28 cellular contexts compared by ENCODE assay signal in the genomic region with DNA sequence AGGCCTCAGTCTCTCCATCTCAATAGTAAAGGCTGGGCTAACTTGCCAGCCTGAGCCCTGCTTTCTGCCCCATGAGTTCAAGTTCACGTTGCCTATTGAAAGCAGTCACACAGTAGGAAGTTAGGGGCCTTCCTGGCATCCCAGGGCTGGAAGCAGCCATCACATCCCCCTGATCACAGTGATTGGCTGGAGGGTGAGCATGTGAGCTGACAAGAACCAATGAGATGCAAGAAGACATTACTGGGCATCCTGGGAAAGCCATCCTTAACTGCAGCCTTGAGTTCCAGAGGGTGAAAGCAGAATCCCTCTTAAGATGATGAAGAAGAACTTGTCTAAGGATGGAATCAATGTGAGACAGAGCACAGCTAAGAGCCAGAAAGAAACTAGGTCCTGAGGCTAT. TPM values are rescaled to one million over a fixed set of nuclear protein-coding genes. Genes with fewer than 3 reads are reported as not detected.
A peak's percentile ranks its signal among the peaks of the same experiment; 100 is the strongest.
DNase-seq lines count a peak whose midpoint lies in the region; ATAC-seq and TF ChIP-seq lines count a peak whose summit lies in the region.
"Had no signal": no experiment of that assay in that cellular context is flagged by ENCODE, and none has a peak within 500 bp of the region (broad histone marks: within the 10 kb centered on the region; RNA-seq: fewer than 3 reads in every experiment).

No MANE protein-coding gene starts in this region.

- no peak overlapping the region for H3K4me3 Mint-ChIP-seq in chondrocyte (ENCODE audit: unreplicated experiment)
- H3K4me3 Mint-ChIP-seq in stimulated activated effector memory CD8-positive, alpha-beta T cell treated with anti-CD3 and anti-CD28 coated beads, Interleukin-12 subunit alpha, Interleukin-12 subunit beta, amount 100 ng/mL, for 72 hours = no peak overlapping the region
- H3K4me3 Mint-ChIP-seq: activated CD8-positive, alpha-beta T cell treated with anti-CD3 and anti-CD28 coated beads, Interleukin-2, amount 10 ng/mL, durations not matched to agents 7 days and 5 days; activated naive CD8-positive, alpha-beta T cell treated with anti-CD3 and anti-CD28 coated beads for 36 hours; naive thymus-derived CD8-positive, alpha-beta T cell; stimulated activated naive CD8-positive, alpha-beta T cell treated with anti-CD3 and anti-CD28 coated beads, Interleukin-15, amount 100 ng/mL, for 72 hours had no signal

- H3K27me3 ChIP-seq in heart left ventricle (no peaks in the 10 kb centered on the region), right atrium auricular region (no peaks in the 10 kb centered on the region), trophoblast cell (ENCODE audit: insufficient read depth, low read length) (no peaks in the 10 kb centered on the region), aorta (ENCODE audit: control insufficient read depth in 1 of 2, insufficient read depth in 2 of 2, low read length in 1 of 2) (no peaks in the 10 kb centered on the region)
- H3K27me3 ChIP-seq: upper lobe of right lung had no signal

- no peak overlapping the region for H3K4me2 ChIP-seq in trophoblast cell (ENCODE audit: low read length)
- H3K4me2 ChIP-seq: SK-N-SH had no signal

- no peak overlapping the region for H2BK12ac ChIP-seq in trophoblast cell (ENCODE audit: low read length)

- no peak for DNase-seq in heart left ventricle
- DNase-seq in right atrium auricular region (ENCODE audit: low spot score) = no peak
- no peak for DNase-seq in chondrocyte (ENCODE audit: low spot score)
- DNase-seq in trophoblast cell = no peak
- DNase-seq in aorta = no peak
- no peak for DNase-seq in AG20443 (ENCODE audit: low spot score)
- DNase-seq in stimulated activated effector memory CD8-positive, alpha-beta T cell treated with anti-CD3 and anti-CD28 coated beads, Interleukin-12 subunit alpha, Interleukin-12 subunit beta, amount 100 ng/mL, for 72 hours (ENCODE audit: low spot score in 2 of 2) = no peak
- DNase-seq: activated CD8-positive, alpha-beta T cell treated with anti-CD3 and anti-CD28 coated beads, Interleukin-2, amount 10 ng/mL, durations not matched to agents 7 days and 5 days; activated naive CD8-positive, alpha-beta T cell treated with anti-CD3 and anti-CD28 coated beads for 36 hours; activated T-cell treated with anti-CD3 and anti-CD28 coated beads for 4 hours; AML-193; CD8-positive, alpha-beta memory T cell; central memory CD4-positive, alpha-beta T cell; DMS153; kidney; midbrain; naive thymus-derived CD8-positive, alpha-beta T cell; NCI-H1436 treated with DMSO at 0.1 percent for 48 hours; NCI-H774; nucleus accumbens; SK-N-SH; small intestine; stimulated activated naive CD8-positive, alpha-beta T cell treated with anti-CD3 and anti-CD28 coated beads, Interleukin-15, amount 100 ng/mL, for 72 hours; T-helper 2 cell; upper lobe of right lung had no signal

- H3K79me1 ChIP-seq in trophoblast cell (ENCODE audit: low read length) = peaks cover 8% of the 10 kb centered on the region

- H4K91ac ChIP-seq in trophoblast cell (ENCODE audit: low read depth, low read length) = peak overlapping the region; percentile 12

- no peak overlapping the region for H3K18ac ChIP-seq in trophoblast cell (ENCODE audit: low read length)

- H3K27ac ChIP-seq in heart left ventricle (peak overlapping the region in 9 of 12 donors; percentile 7 to 77 (median 52)), right atrium auricular region (peak overlapping the region in 1 of 2 donors; percentile 36), trophoblast cell (ENCODE audit: low read depth, low read length) (no peak overlapping the region), aorta (ENCODE audit: low read depth in 1 of 2, low read length in 2 of 2) (peak overlapping the region; percentile 52 to 73)
- H3K27ac ChIP-seq: 22Rv1, RWPE1, upper lobe of right lung had no signal

- no peak overlapping the region for H2BK120ac ChIP-seq in trophoblast cell (ENCODE audit: insufficient read depth, low read length, poor library complexity)

- H3K4ac ChIP-seq in trophoblast cell (ENCODE audit: low read depth, low read length) = no peak overlapping the region

- H3K27ac Mint-ChIP-seq in chondrocyte (ENCODE audit: unreplicated experiment) = peak overlapping the region; percentile 79
- no peak overlapping the region for H3K27ac Mint-ChIP-seq in stimulated activated effector memory CD8-positive, alpha-beta T cell treated with anti-CD3 and anti-CD28 coated beads, Interleukin-12 subunit alpha, Interleukin-12 subunit beta, amount 100 ng/mL, for 72 hours
- H3K27ac Mint-ChIP-seq: activated CD8-positive, alpha-beta T cell treated with anti-CD3 and anti-CD28 coated beads, Interleukin-2, amount 10 ng/mL, durations not matched to agents 7 days and 5 days; activated naive CD8-positive, alpha-beta T cell treated with anti-CD3 and anti-CD28 coated beads for 36 hours; CD8-positive, alpha-beta memory T cell; stimulated activated naive CD8-positive, alpha-beta T cell treated with anti-CD3 and anti-CD28 coated beads, Interleukin-15, amount 100 ng/mL, for 72 hours had no signal

- no peak overlapping the region for H3K9ac ChIP-seq in trophoblast cell (ENCODE audit: low read length)
- H3K9ac ChIP-seq: SK-N-SH had no signal

- H3K36me3 ChIP-seq in heart left ventricle = no peaks in the 10 kb centered on the region
- H3K36me3 ChIP-seq in right atrium auricular region = no peaks in the 10 kb centered on the region
- H3K36me3 ChIP-seq in trophoblast cell (ENCODE audit: control insufficient read depth in 1 of 2, insufficient read depth in 2 of 2, low read length in 2 of 2) = no peaks in the 10 kb centered on the region
- peaks cover 0 to 2% of the 10 kb centered on the region in 2 donors for H3K36me3 ChIP-seq in aorta (ENCODE audit: control insufficient read depth in 1 of 2, insufficient read depth in 2 of 2, low read length in 1 of 2)
- H3K36me3 ChIP-seq: upper lobe of right lung had no signal

- H3K4me1 Mint-ChIP-seq in chondrocyte (ENCODE audit: low read depth) = peaks cover 78% of the 10 kb centered on the region
- H3K4me1 Mint-ChIP-seq in stimulated activated effector memory CD8-positive, alpha-beta T cell treated with anti-CD3 and anti-CD28 coated beads, Interleukin-12 subunit alpha, Interleukin-12 subunit beta, amount 100 ng/mL, for 72 hours = peaks cover 5% of the 10 kb centered on the region
- H3K4me1 Mint-ChIP-seq: activated naive CD8-positive, alpha-beta T cell treated with anti-CD3 and anti-CD28 coated beads for 36 hours; CD8-positive, alpha-beta memory T cell had no signal

- TF ChIP-seq CTCF in heart left ventricle (IDR thresholded peaks at IDR 0.05) = no peak
- no peak for TF ChIP-seq CTCF in right atrium auricular region (IDR thresholded peaks at IDR 0.05)
- TF ChIP-seq CTCF in chondrocyte (IDR thresholded peaks at IDR 0.05) = no peak

- H3K27me3 Mint-ChIP-seq in chondrocyte (ENCODE audit: low read depth) = no peaks in the 10 kb centered on the region

- no peak overlapping the region for H3K14ac ChIP-seq in trophoblast cell (ENCODE audit: low read length)

- H2AFZ ChIP-seq in trophoblast cell (ENCODE audit: insufficient read depth, low read length, poor library complexity) = no peak overlapping the region

- ATAC-seq in heart left ventricle = no peak
- no peak for ATAC-seq in aorta (ENCODE audit: low FRiP score)
- ATAC-seq in GM18909 (IDR thresholded peaks at IDR 0.05; ENCODE audit: poor library complexity, unreplicated experiment) = no peak
- ATAC-seq in stimulated activated effector memory CD8-positive, alpha-beta T cell treated with anti-CD3 and anti-CD28 coated beads, Interleukin-12 subunit alpha, Interleukin-12 subunit beta, amount 100 ng/mL, for 72 hours = no peak
- ATAC-seq: activated CD8-positive, alpha-beta T cell treated with anti-CD3 and anti-CD28 coated beads, Interleukin-2, amount 10 ng/mL, durations not matched to agents 7 days and 5 days; naive thymus-derived CD8-positive, alpha-beta T cell; stimulated activated naive CD8-positive, alpha-beta T cell treated with anti-CD3 and anti-CD28 coated beads, Interleukin-15, amount 100 ng/mL, for 72 hours; upper lobe of right lung had no signal

- H3K4me3 ChIP-seq in heart left ventricle (no peak overlapping the region), right atrium auricular region (no peak overlapping the region), trophoblast cell (ENCODE audit: low read depth, low read length) (no peak overlapping the region), aorta (ENCODE audit: low read length in 2 of 2) (no peak overlapping the region)
- H3K4me3 ChIP-seq: upper lobe of right lung had no signal

- no peaks in the 10 kb centered on the region for H3K9me3 Mint-ChIP-seq in chondrocyte (ENCODE audit: low read depth)
- H3K9me3 Mint-ChIP-seq in stimulated activated effector memory CD8-positive, alpha-beta T cell treated with anti-CD3 and anti-CD28 coated beads, Interleukin-12 subunit alpha, Interleukin-12 subunit beta, amount 100 ng/mL, for 72 hours = no peaks in the 10 kb centered on the region
- H3K9me3 Mint-ChIP-seq: activated naive CD8-positive, alpha-beta T cell treated with anti-CD3 and anti-CD28 coated beads for 36 hours; CD8-positive, alpha-beta memory T cell; naive thymus-derived CD8-positive, alpha-beta T cell; stimulated activated naive CD8-positive, alpha-beta T cell treated with anti-CD3 and anti-CD28 coated beads, Interleukin-15, amount 100 ng/mL, for 72 hours had no signal

- WGBS in heart left ventricle, 4 donors = 67 to 96% (median 85%) methylated on average over 1 of the region's 1 CpG
- no CpG with 5 or more reads among the region's 1 CpG for WGBS in trophoblast cell (ENCODE audit: extremely low coverage, insufficient coverage, insufficient read length)
- WGBS in aorta, 2 donors = 90 to 95% methylated on average over 1 of the region's 1 CpG

- no peaks in the 10 kb centered on the region for H3K36me3 Mint-ChIP-seq in chondrocyte (ENCODE audit: low read depth)
- no peaks in the 10 kb centered on the region for H3K36me3 Mint-ChIP-seq in stimulated activated effector memory CD8-positive, alpha-beta T cell treated with anti-CD3 and anti-CD28 coated beads, Interleukin-12 subunit alpha, Interleukin-12 subunit beta, amount 100 ng/mL, for 72 hours
- H3K36me3 Mint-ChIP-seq: activated naive CD8-positive, alpha-beta T cell treated with anti-CD3 and anti-CD28 coated beads for 36 hours; CD8-positive, alpha-beta memory T cell; naive thymus-derived CD8-positive, alpha-beta T cell had no signal

- H4K8ac ChIP-seq in trophoblast cell (ENCODE audit: low read depth, low read length) = no peak overlapping the region

- H3K9me3 ChIP-seq in heart left ventricle (no peaks in the 10 kb centered on the region), right atrium auricular region (no peaks in the 10 kb centered on the region), trophoblast cell (ENCODE audit: insufficient read depth, low read depth, low read length) (no peaks in the 10 kb centered on the region), aorta (ENCODE audit: control insufficient read depth, low read length) (no peaks in the 10 kb centered on the region)
- H3K9me3 ChIP-seq: SK-N-SH, upper lobe of right lung had no signal

- no peak overlapping the region for H3K23ac ChIP-seq in trophoblast cell (ENCODE audit: low read length)

- no peak for TF ChIP-seq POLR2A in heart left ventricle (IDR thresholded peaks at IDR 0.05)

- H2BK5ac ChIP-seq in trophoblast cell (ENCODE audit: low read depth, low read length, poor library complexity) = no peak overlapping the region

- no peaks in the 10 kb centered on the region for H3K79me2 ChIP-seq in trophoblast cell (ENCODE audit: control insufficient read depth, insufficient read depth, low read length, poor library complexity)

- intact Hi-C loops in heart left ventricle (cut with DNase I) (loop anchor here in 2 of 10 donors (5.0 to 10.0 kb wide), 2 partner anchors 60 to 68 kb away; no protein-coding TSS in a partner anchor), aorta (cut with DNase I) (no loop called here)

- no peak overlapping the region for H4K12ac ChIP-seq in trophoblast cell (ENCODE audit: low read depth, low read length)

- H2AK5ac ChIP-seq in trophoblast cell (ENCODE audit: low read length) = no peak overlapping the region

- peaks cover 0 to 72% (median 39%) of the 10 kb centered on the region in 12 donors for H3K4me1 ChIP-seq in heart left ventricle
- H3K4me1 ChIP-seq in right atrium auricular region = peaks cover under 1 to 38% of the 10 kb centered on the region in 2 donors
- peaks cover 9 to 20% of the 10 kb centered on the region in 2 experiments for H3K4me1 ChIP-seq in trophoblast cell (ENCODE audit: control insufficient read depth in 1 of 2, insufficient read depth in 2 of 2, low read length in 2 of 2)
- H3K4me1 ChIP-seq in aorta (ENCODE audit: control insufficient read depth in 1 of 2, insufficient read depth in 2 of 2, low read length in 2 of 2) = peaks cover 15 to 27% of the 10 kb centered on the region in 2 donors

RNA-seq across cellular contexts. Expression of a gene that starts 29.0 kb away (rescaled TPM):
- total RNA-seq in heart left ventricle = 10 to 100 TPM in 1 of 9 donors, 1 to 10 TPM in 8; 3.7 to 10.6 (median 6.2) TPM
- polyA plus RNA-seq in heart left ventricle = 1 to 10 TPM; 3.0 to 3.4 TPM
- 10 to 100 TPM in 1 of 2 donors, 1 to 10 TPM in 1; 4.6 to 10.9 TPM for total RNA-seq in right atrium auricular region
- total RNA-seq in chondrocyte = 19.2 to 51.0 TPM (median 50.6 TPM) in 3 replicates
- polyA plus RNA-seq in trophoblast cell (2013) = 1.5 and 1.9 TPM in 2 replicates
- 100 to 1,000 TPM; 189 to 518 TPM for total RNA-seq in aorta
- polyA plus RNA-seq in aorta = 100 to 1,000 TPM in 1 of 2 donors, 10 to 100 TPM in 1; 92.3 to 135 TPM
- total RNA-seq: activated CD8-positive, alpha-beta T cell treated with anti-CD3 and anti-CD28 coated beads, Interleukin-2, amount 10 ng/mL, durations not matched to agents 7 days and 5 days; activated naive CD8-positive, alpha-beta T cell treated with anti-CD3 and anti-CD28 coated beads for 36 hours; CD8-positive, alpha-beta memory T cell; naive thymus-derived CD8-positive, alpha-beta T cell had no signal
- polyA plus RNA-seq: CD8-positive, alpha-beta memory T cell; naive thymus-derived CD8-positive, alpha-beta T cell had no signal
